Comparison of ENCODE assay signal across 12 cellular contexts in genomic region chr14:99035268-99035667, GRCh38.
DNase-seq lines count a peak whose midpoint lies in the region; ATAC-seq and TF ChIP-seq lines count a peak whose summit lies in the region.
"Had no signal": no experiment of that assay in that cellular context is flagged by ENCODE, and none has a peak within 500 bp of the region (broad histone marks: within the 10 kb centered on the region; RNA-seq: fewer than 3 reads in every experiment).

No MANE protein-coding gene starts in this region.

- H3K27ac Mint-ChIP-seq in activated CD4-positive, alpha-beta T cell treated with anti-CD3 and anti-CD28 coated beads, Interleukin-2, amount 10 ng/mL, durations not matched to agents 7 days and 5 days: no peak overlapping the region

- DNase-seq in A172 (ENCODE audit: low spot score): peak; percentile 6
- DNase-seq in MV-4-11 (lab: John Stamatoyannopoulos, UW): peak; percentile 83
- no peak for DNase-seq in esophagus muscularis mucosa (ENCODE audit: extremely low spot score)
- DNase-seq in mucosa of gallbladder (ENCODE audit: low spot score): peak; percentile 63
- DNase-seq in activated CD4-positive, alpha-beta T cell treated with anti-CD3 and anti-CD28 coated beads, Interleukin-2, amount 10 ng/mL, durations not matched to agents 7 days and 5 days: no peak
- DNase-seq in activated gamma-delta T cell (lab: John Stamatoyannopoulos, UW): no peak
- no peak for DNase-seq in NCI-H2196 (lab: John Stamatoyannopoulos, UW; ENCODE audit: unreplicated experiment)
- DNase-seq: activated naive CD4-positive, alpha-beta T cell treated with Interleukin-2 at 50 U/mL for 16 hours; NCI-H1105; T-helper 2 cell had no signal

- no peaks in the 10 kb centered on the region for H3K27me3 Mint-ChIP-seq in activated CD4-positive, alpha-beta T cell treated with anti-CD3 and anti-CD28 coated beads, Interleukin-2, amount 10 ng/mL, durations not matched to agents 7 days and 5 days

- intact Hi-C loops in esophagus muscularis mucosa (cut with DNase I): no loop called here

- no peak overlapping the region for H3K4me3 Mint-ChIP-seq in activated CD4-positive, alpha-beta T cell treated with anti-CD3 and anti-CD28 coated beads, Interleukin-2, amount 10 ng/mL, durations not matched to agents 7 days and 5 days

- no peaks in the 10 kb centered on the region for H3K36me3 Mint-ChIP-seq in activated CD4-positive, alpha-beta T cell treated with anti-CD3 and anti-CD28 coated beads, Interleukin-2, amount 10 ng/mL, durations not matched to agents 7 days and 5 days (ENCODE audit: low read depth)

- peak overlapping the region; percentile 49 to 68 (median 63) for H3K27ac ChIP-seq in esophagus muscularis mucosa (replicated peaks in 1 of 4)

- 72% methylated on average over 4 of the region's 4 CpGs for WGBS in esophagus muscularis mucosa

- peaks cover 8% of the 10 kb centered on the region for H3K9me3 Mint-ChIP-seq in activated CD4-positive, alpha-beta T cell treated with anti-CD3 and anti-CD28 coated beads, Interleukin-2, amount 10 ng/mL, durations not matched to agents 7 days and 5 days

- CTCF ChIA-PET in activated CD4-positive, alpha-beta T cell treated with anti-CD3 and anti-CD28 coated beads, Interleukin-2, amount 10 ng/mL, durations not matched to agents 7 days and 5 days (lab: Charles Lee): interaction anchor here (1.4 kb wide), 1 partner anchor 9 kb away, joined by 4 read pairs; no protein-coding TSS in a partner anchor

- no peaks in the 10 kb centered on the region for H3K4me1 Mint-ChIP-seq in activated CD4-positive, alpha-beta T cell treated with anti-CD3 and anti-CD28 coated beads, Interleukin-2, amount 10 ng/mL, durations not matched to agents 7 days and 5 days

- H3K36me3 ChIP-seq in esophagus muscularis mucosa: no peaks in the 10 kb centered on the region

- no peaks in the 10 kb centered on the region for H3K9me3 ChIP-seq in esophagus muscularis mucosa

- TF ChIP-seq CTCF in esophagus muscularis mucosa (IDR thresholded peaks at IDR 0.05): no peak

- H3K4me3 ChIP-seq in esophagus muscularis mucosa: peak overlapping the region in 1 of 4 donors; percentile 33
- H3K4me3 ChIP-seq: smooth muscle cell had no signal

- POLR2A ChIA-PET in activated CD4-positive, alpha-beta T cell treated with anti-CD3 and anti-CD28 coated beads, Interleukin-2, amount 10 ng/mL, durations not matched to agents 7 days and 5 days (lab: Charles Lee): no interaction called here

- no peak for TF ChIP-seq POLR2A in esophagus muscularis mucosa (IDR thresholded peaks at IDR 0.05; ENCODE audit: low read depth)

- no peak for ATAC-seq in HG03432 (IDR thresholded peaks at IDR 0.05; ENCODE audit: unreplicated experiment)

- no peaks in the 10 kb centered on the region for H3K27me3 ChIP-seq in esophagus muscularis mucosa

- TF ChIP-seq EP300 in esophagus muscularis mucosa (IDR thresholded peaks at IDR 0.05): no peak

- H3K4me1 ChIP-seq in esophagus muscularis mucosa: peaks cover 0 to 21% (median 19%) of the 10 kb centered on the region in 4 donors

Comparison
In these comparisons a context has a peak if more than half of its experiments do, and no peak if none do; other contexts are left out.
1. DNase-seq: peak in A172 (single experiment), MV-4-11 (single experiment) and mucosa of gallbladder (single experiment); none in esophagus muscularis mucosa (single experiment), activated CD4-positive, alpha-beta T cell treated with anti-CD3 and anti-CD28 coated beads, Interleukin-2, amount 10 ng/mL, durations not matched to agents 7 days and 5 days (single experiment), activated gamma-delta T cell (single experiment) and NCI-H2196 (single experiment).